ENCODE assay signal across 16 cellular contexts in the genomic region with DNA sequence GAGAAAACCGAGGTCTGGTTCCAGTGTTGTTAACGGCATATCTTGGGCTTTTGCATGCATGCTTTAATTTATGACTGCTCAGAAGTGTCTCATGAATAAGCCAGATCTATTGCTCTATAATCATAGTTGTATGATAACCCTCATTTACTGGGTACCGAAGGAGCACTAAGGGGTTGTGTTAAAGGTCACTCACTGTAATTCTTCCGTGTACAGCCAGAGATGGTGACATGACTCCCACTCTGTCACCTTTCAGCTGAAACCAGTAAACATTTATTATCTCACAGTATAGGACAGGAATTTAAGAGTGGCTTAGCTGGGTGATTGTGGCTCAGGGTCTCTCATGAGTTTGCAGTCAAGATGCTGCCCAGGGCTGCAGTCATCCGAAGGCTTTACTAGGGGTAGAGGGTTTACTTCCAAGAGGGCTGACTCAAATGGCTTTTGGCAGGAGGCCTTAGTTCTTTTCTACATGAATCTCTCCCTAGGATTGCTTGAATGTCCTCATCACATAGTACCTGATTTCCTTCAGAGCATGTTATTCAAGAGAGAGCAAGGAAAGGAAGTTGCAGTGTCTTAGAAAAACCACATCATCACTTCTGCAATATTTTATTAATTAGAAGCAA.
DNase-seq lines count a peak whose midpoint lies in the region; ATAC-seq, FAIRE-seq and TF ChIP-seq lines count a peak whose summit lies in the region.
"Had no signal": no experiment of that assay in that cellular context is flagged by ENCODE, and none has a peak within 500 bp of the region (broad histone marks: within the 10 kb centered on the region; RNA-seq: fewer than 3 reads in every experiment).

No MANE protein-coding gene starts in this region.

- peak; percentile 31 for DNase-seq in AG10803 (ENCODE audit: low read depth)
- peak; percentile 56 for DNase-seq in GM23248
- DNase-seq in K562 (ENCODE audit: extremely low read depth in 1 of 4, low spot score in 3 of 4), result no peak
- no peak for DNase-seq in left colon
- no peak for DNase-seq in activated T-cell treated with anti-CD3 and anti-CD28 coated beads, Interleukin-2, amount 50 U/mL, for 48 hours
- DNase-seq in LoVo (ENCODE audit: low spot score), result no peak
- DNase-seq in activated naive CD4-positive, alpha-beta T cell treated with Interleukin-2 at 50 U/mL for 16 hours, result no peak
- DNase-seq: DMS153; Karpas-422; NCI-H187 treated with DMSO at 0.1 percent for 48 hours; NCI-H446 treated with DMSO at 0.1 percent for 48 hours; NK-92 treated with Interleukin-12 subunit alpha and Interleukin-12 subunit beta, amount 100 ng/mL, for 24 hours; RPMI8226 had no signal

- peaks cover 9% of the 10 kb centered on the region; the same call in 1 of the 2 replicates for H3F3A ChIP-seq in GM23248 (ENCODE audit: insufficient read depth)

- TF ChIP-seq RAD21 in K562 (CRISPR knock-in tag; conservative IDR thresholded peaks at IDR 0.05 in 1 of 2, IDR thresholded peaks at IDR 0.05 in 1 of 2), result no peak

- H3K4me1 ChIP-seq in GM23248 (ENCODE audit: insufficient read depth), result peaks cover 13% of the 10 kb centered on the region; the same call in 1 of the 2 replicates
- H3K4me1 ChIP-seq in K562 (replicated peaks in 1 of 2; ENCODE audit: control insufficient read depth in 2 of 2, insufficient read depth in 2 of 2, low read length in 2 of 2), result peaks cover 0 to 14% of the 10 kb centered on the region in 2 experiments; a peak in 3 of 5 replicates

- H3K9me1 ChIP-seq in K562 (ENCODE audit: control insufficient read depth, insufficient read depth, low read length), result no peaks in the 10 kb centered on the region

- intact Hi-C loops in K562 (cut with micrococcal nuclease), result no loop called here
- intact Hi-C loops in left colon (cut with DNase I, micrococcal nuclease), result no loop called here

- H3K27me3 ChIP-seq in GM23248 (replicated peaks; ENCODE audit: insufficient read depth) (no peaks in the 10 kb centered on the region), K562 (ENCODE audit: control insufficient read depth in 2 of 2, insufficient read depth in 2 of 2, low read length in 2 of 2) (no peaks in the 10 kb centered on the region)
- H3K27me3 ChIP-seq: BLaER1 treated with 17β-estradiol and CSF1 and Interleukin-3, amounts not matched to agents 10 nM and 100 nM had no signal

- CTCF ChIA-PET in K562 (lab: Yijun Ruan, JAX; ENCODE audit: low intra/inter-chr PET ratio), result no interaction called here

- in situ Hi-C loops in GM23248 (cut with MboI), result no loop called here
- in situ Hi-C loops in K562 (cut with MboI), result no loop called here

- H3K36me3 ChIP-seq in GM23248 (ENCODE audit: low read depth) (no peaks in the 10 kb centered on the region), K562 (ENCODE audit: control insufficient read depth, insufficient read depth, low read length) (no peaks in the 10 kb centered on the region)
- H3K36me3 ChIP-seq: BLaER1 treated with 17β-estradiol and CSF1 and Interleukin-3, amounts not matched to agents 10 nM and 100 nM had no signal

- no peak for ATAC-seq in K562
- peak; percentile 74 for ATAC-seq in left colon

- FAIRE-seq in K562 (lab: Jason Lieb, UNC), result peak; percentile 15
- FAIRE-seq: GM19239, H54 had no signal

- TF ChIP-seq POLR2A in K562 (conservative IDR thresholded peaks at IDR 0.05), result no peak

- no peak overlapping the region for H3K27ac ChIP-seq in GM23248
- no peak overlapping the region for H3K27ac ChIP-seq in K562 (ENCODE audit: extremely low read depth, low read depth, low read length)
- H3K27ac ChIP-seq: BLaER1 treated with 17β-estradiol and CSF1 and Interleukin-3, amounts not matched to agents 10 nM and 100 nM had no signal

- no peak for TF ChIP-seq CTCF in AG10803 (conservative IDR thresholded peaks at IDR 0.05; ENCODE audit: low read length)
- TF ChIP-seq CTCF in K562 (IDR thresholded peaks at IDR 0.05 in 2 of 3, conservative IDR thresholded peaks at IDR 0.05 in 1 of 3; ENCODE audit: insufficient read depth in 2 of 3, low read depth in 1 of 3, low read length in 3 of 3), result no peak

- H4K20me1 ChIP-seq in GM23248 (ENCODE audit: insufficient read depth) (no peaks in the 10 kb centered on the region), K562 (replicated peaks; ENCODE audit: control insufficient read depth, insufficient read depth, low read length) (no peaks in the 10 kb centered on the region)
- H4K20me1 ChIP-seq: BLaER1 treated with 17β-estradiol and CSF1 and Interleukin-3, amounts not matched to agents 10 nM and 100 nM had no signal

- POLR2A ChIA-PET in K562 (lab: Yijun Ruan, JAX), result interaction anchor here (0.6 to 0.8 kb wide), 2 partner anchors 37 to 978 kb away, joined by 3 read pairs; no protein-coding TSS in a partner anchor

- H3K9me3 ChIP-seq in GM23248 (ENCODE audit: low read depth) (no peaks in the 10 kb centered on the region), K562 (replicated peaks; ENCODE audit: control insufficient read depth, insufficient read depth, low read depth, low read length) (no peaks in the 10 kb centered on the region)

- BruUV-seq in K562 (replicated peaks; lab: Mats Ljungman, UMichigan), result no TSS peak

- H3K9ac ChIP-seq in GM23248, result no peak overlapping the region
- no peak overlapping the region for H3K9ac ChIP-seq in K562 (ENCODE audit: insufficient read depth in 1 of 2, low read depth in 2 of 2, low read length in 2 of 2)
- H3K9ac ChIP-seq: BLaER1 treated with 17β-estradiol and CSF1 and Interleukin-3, amounts not matched to agents 10 nM and 100 nM had no signal

- H3K4me2 ChIP-seq in GM23248 (ENCODE audit: unreplicated experiment), result no peak overlapping the region
- H3K4me2 ChIP-seq in K562 (ENCODE audit: insufficient read depth, low read length), result no peak overlapping the region; the same call in 1 of the 2 replicates

- H2AFZ ChIP-seq in GM23248 (no peak overlapping the region), K562 (ENCODE audit: low read depth, low read length) (peak overlapping the region; percentile 45)

- WGBS in GM23248 (ENCODE audit: low coverage in 1 of 2, low lambda C conversion rate in 2 of 2, missing lambda C conversion rate in 2 of 2), 2 experiments, result 56 to 64% methylated on average over 5 of the region's 5 CpGs
- 7% methylated on average over 5 of the region's 5 CpGs for WGBS in K562 (ENCODE audit: insufficient coverage, low coverage, missing lambda C conversion rate)

- no peak for TF ChIP-seq EP300 in K562 (IDR thresholded peaks at IDR 0.05; ENCODE audit: low read length)

- H3K9me2 ChIP-seq in GM23248 (ENCODE audit: insufficient read depth), result no peaks in the 10 kb centered on the region

- H3K79me2 ChIP-seq in GM23248 (ENCODE audit: insufficient read depth) (no peaks in the 10 kb centered on the region), K562 (ENCODE audit: control insufficient read depth, insufficient read depth, low read length) (no peaks in the 10 kb centered on the region)

- H3K4me3 ChIP-seq in AG10803 (ENCODE audit: low read length), result no peak overlapping the region
- H3K4me3 ChIP-seq in GM23248, result no peak overlapping the region
- no peak overlapping the region for H3K4me3 ChIP-seq in K562
- H3K4me3 ChIP-seq: BLaER1 treated with 17β-estradiol and CSF1 and Interleukin-3, amounts not matched to agents 10 nM and 100 nM had no signal

TF ChIP-seq in K562, 482 proteins besides CTCF, POLR2A, EP300 and RAD21:
- TF ChIP-seq PBX2 (CRISPR knock-in tag; IDR thresholded peaks at IDR 0.05; ENCODE audit: low read depth) (no peak), PBX2 (tag; conservative IDR thresholded peaks at IDR 0.05; ENCODE audit: low read depth) (0 out of 2 replicates have a peak, but pooled peaks have one; percentile 24)
- TF ChIP-seq, protein P1, sequence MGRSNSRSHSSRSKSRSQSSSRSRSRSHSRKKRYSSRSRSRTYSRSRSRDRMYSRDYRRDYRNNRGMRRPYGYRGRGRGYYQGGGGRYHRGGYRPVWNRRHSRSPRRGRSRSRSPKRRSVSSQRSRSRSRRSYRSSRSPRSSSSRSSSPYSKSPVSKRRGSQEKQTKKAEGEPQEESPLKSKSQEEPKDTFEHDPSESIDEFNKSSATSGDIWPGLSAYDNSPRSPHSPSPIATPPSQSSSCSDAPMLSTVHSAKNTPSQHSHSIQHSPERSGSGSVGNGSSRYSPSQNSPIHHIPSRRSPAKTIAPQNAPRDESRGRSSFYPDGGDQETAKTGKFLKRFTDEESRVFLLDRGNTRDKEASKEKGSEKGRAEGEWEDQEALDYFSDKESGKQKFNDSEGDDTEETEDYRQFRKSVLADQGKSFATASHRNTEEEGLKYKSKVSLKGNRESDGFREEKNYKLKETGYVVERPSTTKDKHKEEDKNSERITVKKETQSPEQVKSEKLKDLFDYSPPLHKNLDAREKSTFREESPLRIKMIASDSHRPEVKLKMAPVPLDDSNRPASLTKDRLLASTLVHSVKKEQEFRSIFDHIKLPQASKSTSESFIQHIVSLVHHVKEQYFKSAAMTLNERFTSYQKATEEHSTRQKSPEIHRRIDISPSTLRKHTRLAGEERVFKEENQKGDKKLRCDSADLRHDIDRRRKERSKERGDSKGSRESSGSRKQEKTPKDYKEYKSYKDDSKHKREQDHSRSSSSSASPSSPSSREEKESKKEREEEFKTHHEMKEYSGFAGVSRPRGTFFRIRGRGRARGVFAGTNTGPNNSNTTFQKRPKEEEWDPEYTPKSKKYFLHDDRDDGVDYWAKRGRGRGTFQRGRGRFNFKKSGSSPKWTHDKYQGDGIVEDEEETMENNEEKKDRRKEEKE (IDR thresholded peaks at IDR 0.05; ENCODE audit: borderline replicate concordance in 1 of 2, control insufficient read depth in 1 of 2, low read depth in 2 of 2, low read length in 1 of 2), result no peak
TF ChIP-seq in K562: peak in this region for 1.

Comparison
In these comparisons a context has a peak if more than half of its experiments do, and no peak if none do; other contexts are left out.
1. DNase-seq: peak in AG10803 (single experiment) and GM23248 (single experiment); none in K562 (0 of 4), left colon (0 of 2), activated T-cell treated with anti-CD3 and anti-CD28 coated beads, Interleukin-2, amount 50 U/mL, for 48 hours (0 of 2), LoVo (single experiment) and activated naive CD4-positive, alpha-beta T cell treated with Interleukin-2 at 50 U/mL for 16 hours (single experiment).